Comparison of ENCODE assay signal across 15 cellular contexts in the genomic region with DNA sequence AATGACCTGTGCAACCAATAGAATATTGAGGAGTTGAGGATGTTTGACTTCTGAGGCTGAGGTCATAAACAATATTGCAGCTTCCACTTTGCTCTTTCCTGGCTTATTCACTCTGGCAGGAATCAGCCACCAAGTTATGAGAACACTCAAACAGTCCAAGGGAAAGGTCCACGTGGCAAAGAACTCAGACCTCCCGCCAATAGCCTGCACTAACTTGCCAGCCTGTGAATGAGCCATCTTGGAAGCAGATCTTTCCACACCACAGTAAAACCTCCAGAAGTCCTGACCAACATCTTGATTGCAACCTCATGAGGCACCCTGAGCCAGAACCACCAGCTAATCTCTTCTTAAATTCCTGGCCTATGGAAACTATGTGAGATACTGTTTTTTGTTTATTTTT. TPM values are rescaled to one million over a fixed set of nuclear protein-coding genes. Genes with fewer than 3 reads are reported as not detected.
DNase-seq lines count a peak whose midpoint lies in the region; ATAC-seq and TF ChIP-seq lines count a peak whose summit lies in the region.
"Had no signal": no experiment of that assay in that cellular context is flagged by ENCODE, and none has a peak within 500 bp of the region (broad histone marks: within the 10 kb centered on the region; RNA-seq: fewer than 3 reads in every experiment).

No MANE protein-coding gene starts in this region.

- no peaks in the 10 kb centered on the region for H4K20me1 ChIP-seq in SK-N-SH (ENCODE audit: insufficient read depth)

- H3K9ac ChIP-seq in SK-N-SH: no peak overlapping the region

- H3K27me3 ChIP-seq in SK-N-SH (ENCODE audit: insufficient read depth) (no peaks in the 10 kb centered on the region), aorta (ENCODE audit: control insufficient read depth in 1 of 2, insufficient read depth in 2 of 2, low read length in 1 of 2) (no peaks in the 10 kb centered on the region)

- no peak for TF ChIP-seq CTCF in SK-N-SH (IDR thresholded peaks at IDR 0.05)

- POLR2A ChIA-PET in SK-N-SH (lab: Yijun Ruan, JAX): no interaction called here

- no peak for TF ChIP-seq RAD21 in SK-N-SH (IDR thresholded peaks at IDR 0.05; ENCODE audit: low read length)

- no peak for TF ChIP-seq EP300 in SK-N-SH (IDR thresholded peaks at IDR 0.05; ENCODE audit: borderline replicate concordance in 1 of 2, low read depth in 1 of 2, low read length in 1 of 2)

- DNase-seq in SK-N-SH (no peak), astrocyte of the hippocampus (ENCODE audit: low read depth, low spot score) (peak; percentile 89), globus pallidus (ENCODE audit: low spot score) (peak; percentile 24), aorta (peak; percentile 66 to 79), COLO829 (ENCODE audit: low spot score) (no peak), GM19238 (ENCODE audit: insufficient read length, low spot score) (no peak)
- DNase-seq: naive thymus-derived CD8-positive, alpha-beta T cell; retina; stimulated activated CD4-positive, alpha-beta T cell treated with anti-CD3 and anti-CD28 coated beads, Interleukin-4, amount 100 ng/mL, for 4 hours; stimulated activated naive B cell treated with anti-CD40 and anti-IgM and Interleukin-4, amounts not matched to agents 10 μg/mL and 1 μg/mL and 100 μg/mL, for 72 hours had no signal

- ATAC-seq in SK-N-SH treated with all-trans-retinoic acid at 6 μM for 48 hours: no peak
- ATAC-seq in aorta (ENCODE audit: low FRiP score): peak; percentile 82
- ATAC-seq in HG03460 (IDR thresholded peaks at IDR 0.05; ENCODE audit: unreplicated experiment): no peak
- ATAC-seq: naive thymus-derived CD8-positive, alpha-beta T cell; stimulated activated naive B cell treated with anti-CD40 and anti-IgM and Interleukin-4, amounts not matched to agents 10 μg/mL and 1 μg/mL and 100 μg/mL, for 72 hours had no signal

- H3K4me2 ChIP-seq in SK-N-SH: no peak overlapping the region

- H2AFZ ChIP-seq in SK-N-SH (ENCODE audit: low read depth): no peak overlapping the region; the same call in 1 of the 2 replicates

- CTCF ChIA-PET in SK-N-SH (lab: Yijun Ruan, JAX): no interaction called here

- no peak overlapping the region for H3K4me3 ChIP-seq in SK-N-SH (ENCODE audit: low read depth in 2 of 2, low read length in 1 of 2)
- no peak overlapping the region for H3K4me3 ChIP-seq in aorta (ENCODE audit: low read length in 2 of 2)
- H3K4me3 ChIP-seq: SK-N-MC had no signal

- H3F3A ChIP-seq in SK-N-SH (replicated peaks; ENCODE audit: insufficient read depth): peaks cover 13% of the 10 kb centered on the region

- H3K36me3 ChIP-seq in SK-N-SH (replicated peaks in 1 of 2; ENCODE audit: control insufficient read depth in 1 of 2, insufficient read depth in 2 of 2, low read length in 1 of 2) (no peaks in the 10 kb centered on the region), aorta (ENCODE audit: control insufficient read depth in 1 of 2, insufficient read depth in 2 of 2, low read length in 1 of 2) (no peaks in the 10 kb centered on the region)

- H3K79me2 ChIP-seq in SK-N-SH (ENCODE audit: insufficient read depth): no peaks in the 10 kb centered on the region

- H3K9me3 ChIP-seq in SK-N-SH: no peaks in the 10 kb centered on the region
- H3K9me3 ChIP-seq in aorta (ENCODE audit: control insufficient read depth, low read length): no peaks in the 10 kb centered on the region

- 70% methylated on average over 2 of the region's 2 CpGs for WGBS in SK-N-SH (ENCODE audit: low lambda C conversion rate)
- WGBS in aorta, 2 donors: 0 to 4% methylated on average over 2 of the region's 2 CpGs

- H3K27ac ChIP-seq in SK-N-SH (ENCODE audit: low read depth in 2 of 2, low read length in 1 of 2) (no peak overlapping the region), aorta (ENCODE audit: low read depth in 1 of 2, low read length in 2 of 2) (peak overlapping the region in 1 of 2 donors; percentile 46)
- H3K27ac ChIP-seq: 22Rv1, SK-N-MC, VCaP had no signal

- H3K4me1 ChIP-seq in SK-N-SH (ENCODE audit: control insufficient read depth in 1 of 2, insufficient read depth in 2 of 2, low read depth in 1 of 2, low read length in 1 of 2) (peaks cover 3% of the 10 kb centered on the region in 2 experiments; a peak in 2 of 4 replicates), aorta (ENCODE audit: control insufficient read depth in 1 of 2, insufficient read depth in 2 of 2, low read length in 2 of 2) (no peaks in the 10 kb centered on the region)

- intact Hi-C loops in aorta (cut with DNase I): no loop called here

- H3K9me2 ChIP-seq in SK-N-SH: no peaks in the 10 kb centered on the region

TF ChIP-seq in SK-N-SH treated with all-trans-retinoic acid at 6 μM for 48 hours, 23 proteins besides CTCF, POLR2A, EP300 and RAD21:
- TF ChIP-seq OSR1 (CRISPR knock-in tag; IDR thresholded peaks at IDR 0.05) (no peak), ISL1 (CRISPR knock-in tag; IDR thresholded peaks at IDR 0.05) (0 out of 2 replicates have a peak, but pooled peaks have one; percentile 8)

TF ChIP-seq in SK-N-SH, 30 proteins besides CTCF, POLR2A, EP300 and RAD21:
- TF ChIP-seq, protein P1, sequence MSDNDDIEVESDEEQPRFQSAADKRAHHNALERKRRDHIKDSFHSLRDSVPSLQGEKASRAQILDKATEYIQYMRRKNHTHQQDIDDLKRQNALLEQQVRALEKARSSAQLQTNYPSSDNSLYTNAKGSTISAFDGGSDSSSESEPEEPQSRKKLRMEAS (IDR thresholded peaks at IDR 0.05; ENCODE audit: low read depth): no peak
- TF ChIP-seq, protein P2, sequence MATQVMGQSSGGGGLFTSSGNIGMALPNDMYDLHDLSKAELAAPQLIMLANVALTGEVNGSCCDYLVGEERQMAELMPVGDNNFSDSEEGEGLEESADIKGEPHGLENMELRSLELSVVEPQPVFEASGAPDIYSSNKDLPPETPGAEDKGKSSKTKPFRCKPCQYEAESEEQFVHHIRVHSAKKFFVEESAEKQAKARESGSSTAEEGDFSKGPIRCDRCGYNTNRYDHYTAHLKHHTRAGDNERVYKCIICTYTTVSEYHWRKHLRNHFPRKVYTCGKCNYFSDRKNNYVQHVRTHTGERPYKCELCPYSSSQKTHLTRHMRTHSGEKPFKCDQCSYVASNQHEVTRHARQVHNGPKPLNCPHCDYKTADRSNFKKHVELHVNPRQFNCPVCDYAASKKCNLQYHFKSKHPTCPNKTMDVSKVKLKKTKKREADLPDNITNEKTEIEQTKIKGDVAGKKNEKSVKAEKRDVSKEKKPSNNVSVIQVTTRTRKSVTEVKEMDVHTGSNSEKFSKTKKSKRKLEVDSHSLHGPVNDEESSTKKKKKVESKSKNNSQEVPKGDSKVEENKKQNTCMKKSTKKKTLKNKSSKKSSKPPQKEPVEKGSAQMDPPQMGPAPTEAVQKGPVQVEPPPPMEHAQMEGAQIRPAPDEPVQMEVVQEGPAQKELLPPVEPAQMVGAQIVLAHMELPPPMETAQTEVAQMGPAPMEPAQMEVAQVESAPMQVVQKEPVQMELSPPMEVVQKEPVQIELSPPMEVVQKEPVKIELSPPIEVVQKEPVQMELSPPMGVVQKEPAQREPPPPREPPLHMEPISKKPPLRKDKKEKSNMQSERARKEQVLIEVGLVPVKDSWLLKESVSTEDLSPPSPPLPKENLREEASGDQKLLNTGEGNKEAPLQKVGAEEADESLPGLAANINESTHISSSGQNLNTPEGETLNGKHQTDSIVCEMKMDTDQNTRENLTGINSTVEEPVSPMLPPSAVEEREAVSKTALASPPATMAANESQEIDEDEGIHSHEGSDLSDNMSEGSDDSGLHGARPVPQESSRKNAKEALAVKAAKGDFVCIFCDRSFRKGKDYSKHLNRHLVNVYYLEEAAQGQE (IDR thresholded peaks at IDR 0.05; ENCODE audit: low read depth, low read length): no peak
- TF ChIP-seq, protein P3, sequence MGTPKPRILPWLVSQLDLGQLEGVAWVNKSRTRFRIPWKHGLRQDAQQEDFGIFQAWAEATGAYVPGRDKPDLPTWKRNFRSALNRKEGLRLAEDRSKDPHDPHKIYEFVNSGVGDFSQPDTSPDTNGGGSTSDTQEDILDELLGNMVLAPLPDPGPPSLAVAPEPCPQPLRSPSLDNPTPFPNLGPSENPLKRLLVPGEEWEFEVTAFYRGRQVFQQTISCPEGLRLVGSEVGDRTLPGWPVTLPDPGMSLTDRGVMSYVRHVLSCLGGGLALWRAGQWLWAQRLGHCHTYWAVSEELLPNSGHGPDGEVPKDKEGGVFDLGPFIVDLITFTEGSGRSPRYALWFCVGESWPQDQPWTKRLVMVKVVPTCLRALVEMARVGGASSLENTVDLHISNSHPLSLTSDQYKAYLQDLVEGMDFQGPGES (IDR thresholded peaks at IDR 0.05; ENCODE audit: low read depth, low read length): no peak
- TF ChIP-seq TAF1 (IDR thresholded peaks at IDR 0.05; ENCODE audit: borderline replicate concordance, low read depth, low read length) (no peak), MEF2A (IDR thresholded peaks at IDR 0.05; ENCODE audit: borderline replicate concordance, low read depth) (no peak)
- TF ChIP-seq, protein P4, sequence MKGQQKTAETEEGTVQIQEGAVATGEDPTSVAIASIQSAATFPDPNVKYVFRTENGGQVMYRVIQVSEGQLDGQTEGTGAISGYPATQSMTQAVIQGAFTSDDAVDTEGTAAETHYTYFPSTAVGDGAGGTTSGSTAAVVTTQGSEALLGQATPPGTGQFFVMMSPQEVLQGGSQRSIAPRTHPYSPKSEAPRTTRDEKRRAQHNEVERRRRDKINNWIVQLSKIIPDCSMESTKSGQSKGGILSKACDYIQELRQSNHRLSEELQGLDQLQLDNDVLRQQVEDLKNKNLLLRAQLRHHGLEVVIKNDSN (IDR thresholded peaks at IDR 0.05; ENCODE audit: borderline replicate concordance, low read depth): no peak
TF ChIP-seq in SK-N-SH: peak in this region for 0.

RNA-seq across cellular contexts. Expression of a gene that starts 22.7 kb away (rescaled TPM):
- polyA plus RNA-seq in SK-N-SH (2012; rRNA removed): 103 and 147 TPM in 2 replicates
- 115 and 124 TPM in 2 replicates for polyA plus RNA-seq in SK-N-SH (2012; cell fraction: cytosol; rRNA removed)
- 63.0 and 149 TPM in 2 replicates for polyA plus RNA-seq in SK-N-SH (2012; cell fraction: nucleus; rRNA removed)
- total RNA-seq in aorta: 100 to 1,000 TPM; 306 to 486 TPM
- polyA plus RNA-seq in aorta: 100 to 1,000 TPM in 1 of 2 donors, 10 to 100 TPM in 1; 94.5 to 101 TPM

Comparison
In these comparisons a context has a peak if more than half of its experiments do, and no peak if none do; other contexts are left out.
1. DNase-seq: peak in astrocyte of the hippocampus (single experiment), globus pallidus (single experiment) and aorta (2 of 2); none in SK-N-SH (single experiment), COLO829 (single experiment) and GM19238 (single experiment).